In genomic region chr9:20242767-20243166, GRCh38 we compare ENCODE assay signal across 8 cellular contexts.
A peak's percentile ranks its signal among the peaks of the same experiment; 100 is the strongest.
DNase-seq lines count a peak whose midpoint lies in the region; ATAC-seq and TF ChIP-seq lines count a peak whose summit lies in the region.

No MANE protein-coding gene starts in this region.

- H3K36me3 Mint-ChIP-seq in activated CD4-positive, alpha-beta T cell treated with anti-CD3 and anti-CD28 coated beads, Interleukin-2, amount 10 ng/mL, durations not matched to agents 7 days and 5 days (ENCODE audit: low read depth) = peaks cover 36% of the 10 kb centered on the region
- no peaks in the 10 kb centered on the region for H3K36me3 Mint-ChIP-seq in stimulated activated naive B cell treated with anti-CD40 and anti-IgM and Interleukin-4, amounts not matched to agents 10 μg/mL and 1 μg/mL and 100 μg/mL, for 72 hours
- no peaks in the 10 kb centered on the region for H3K36me3 Mint-ChIP-seq in Caco-2 (ENCODE audit: insufficient read depth, unreplicated experiment)

- H3K27me3 ChIP-seq in Caco-2 (replicated peaks; ENCODE audit: control insufficient read depth, insufficient read depth, low read length) = no peaks in the 10 kb centered on the region

- POLR2A ChIA-PET in activated CD4-positive, alpha-beta T cell treated with anti-CD3 and anti-CD28 coated beads, Interleukin-2, amount 10 ng/mL, durations not matched to agents 7 days and 5 days (lab: Charles Lee) = interaction anchor here (1.2 kb wide), 1 partner anchor 33 kb away, joined by 7 read pairs; no protein-coding TSS in a partner anchor
- POLR2A ChIA-PET in Caco-2 (lab: Charles Lee) = no interaction called here

- H3K36me3 ChIP-seq in Caco-2 (ENCODE audit: control insufficient read depth, insufficient read depth, low read length) = no peaks in the 10 kb centered on the region

- H3K27me3 Mint-ChIP-seq in activated CD4-positive, alpha-beta T cell treated with anti-CD3 and anti-CD28 coated beads, Interleukin-2, amount 10 ng/mL, durations not matched to agents 7 days and 5 days = peaks cover 3% of the 10 kb centered on the region
- H3K27me3 Mint-ChIP-seq in stimulated activated naive B cell treated with anti-CD40 and anti-IgM and Interleukin-4, amounts not matched to agents 10 μg/mL and 1 μg/mL and 100 μg/mL, for 72 hours = peaks cover 14 to 32% of the 10 kb centered on the region in 2 donors
- H3K27me3 Mint-ChIP-seq in Caco-2 (ENCODE audit: insufficient read depth, unreplicated experiment) = no peaks in the 10 kb centered on the region

- H3K4me3 Mint-ChIP-seq in activated CD4-positive, alpha-beta T cell treated with anti-CD3 and anti-CD28 coated beads, Interleukin-2, amount 10 ng/mL, durations not matched to agents 7 days and 5 days = peak overlapping the region; percentile 24
- peak overlapping the region; percentile 19 to 42 for H3K4me3 Mint-ChIP-seq in stimulated activated naive B cell treated with anti-CD40 and anti-IgM and Interleukin-4, amounts not matched to agents 10 μg/mL and 1 μg/mL and 100 μg/mL, for 72 hours
- no peak overlapping the region for H3K4me3 Mint-ChIP-seq in Caco-2 (ENCODE audit: unreplicated experiment)

- H3K27ac Mint-ChIP-seq in activated CD4-positive, alpha-beta T cell treated with anti-CD3 and anti-CD28 coated beads, Interleukin-2, amount 10 ng/mL, durations not matched to agents 7 days and 5 days = peak overlapping the region; percentile 76
- H3K27ac Mint-ChIP-seq in stimulated activated naive B cell treated with anti-CD40 and anti-IgM and Interleukin-4, amounts not matched to agents 10 μg/mL and 1 μg/mL and 100 μg/mL, for 72 hours = no peak overlapping the region
- H3K27ac Mint-ChIP-seq in Caco-2 (ENCODE audit: unreplicated experiment) = no peak overlapping the region

- BruUV-seq in Caco-2 (replicated peaks; lab: Mats Ljungman, UMichigan) = no TSS peak

- no peaks in the 10 kb centered on the region for H3K9me3 ChIP-seq in Caco-2

- peaks cover 15% of the 10 kb centered on the region for H3K9me3 Mint-ChIP-seq in activated CD4-positive, alpha-beta T cell treated with anti-CD3 and anti-CD28 coated beads, Interleukin-2, amount 10 ng/mL, durations not matched to agents 7 days and 5 days
- no peaks in the 10 kb centered on the region for H3K9me3 Mint-ChIP-seq in stimulated activated naive B cell treated with anti-CD40 and anti-IgM and Interleukin-4, amounts not matched to agents 10 μg/mL and 1 μg/mL and 100 μg/mL, for 72 hours
- H3K9me3 Mint-ChIP-seq in Caco-2 (ENCODE audit: unreplicated experiment) = no peaks in the 10 kb centered on the region

- peak; percentile 86 for ATAC-seq in HG03064 (IDR thresholded peaks at IDR 0.05; ENCODE audit: low read depth, unreplicated experiment)
- ATAC-seq in stimulated activated naive B cell treated with anti-CD40 and anti-IgM and Interleukin-4, amounts not matched to agents 10 μg/mL and 1 μg/mL and 100 μg/mL, for 72 hours (replicated peaks) = peak; percentile 92 to 93

- H3K4me1 Mint-ChIP-seq in activated CD4-positive, alpha-beta T cell treated with anti-CD3 and anti-CD28 coated beads, Interleukin-2, amount 10 ng/mL, durations not matched to agents 7 days and 5 days = peaks cover 75% of the 10 kb centered on the region
- peaks cover 12 to 24% of the 10 kb centered on the region in 2 donors for H3K4me1 Mint-ChIP-seq in stimulated activated naive B cell treated with anti-CD40 and anti-IgM and Interleukin-4, amounts not matched to agents 10 μg/mL and 1 μg/mL and 100 μg/mL, for 72 hours
- no peaks in the 10 kb centered on the region for H3K4me1 Mint-ChIP-seq in Caco-2 (ENCODE audit: low read depth, unreplicated experiment)

- H3K4me3 ChIP-seq in Caco-2 (ENCODE audit: low read depth, low read length) = no peak overlapping the region

- no peaks in the 10 kb centered on the region for H3K4me1 ChIP-seq in Caco-2

- TF ChIP-seq CTCF in Caco-2 (IDR thresholded peaks at IDR 0.05; ENCODE audit: insufficient read depth in 1 of 2, low read depth in 1 of 2, low read length in 1 of 2, severe bottlenecking in 1 of 2, unreplicated experiment in 1 of 2) = no peak

- intact Hi-C loops in Caco-2 (cut with micrococcal nuclease; ENCODE audit: unreplicated experiment) = no loop called here

- CTCF ChIA-PET in activated CD4-positive, alpha-beta T cell treated with anti-CD3 and anti-CD28 coated beads, Interleukin-2, amount 10 ng/mL, durations not matched to agents 7 days and 5 days (lab: Charles Lee) = interaction anchor here (0.6 to 1.7 kb wide), 7 partner anchors 8 to 376 kb away, joined by 3 to 5 read pairs (median 3); no protein-coding TSS in a partner anchor
- CTCF ChIA-PET in Caco-2 (lab: Charles Lee) = no interaction called here

- DNase-seq in activated CD4-positive, alpha-beta T cell treated with anti-CD3 and anti-CD28 coated beads for 4 hours = peak; percentile 8 to 11
- no peak for DNase-seq in activated CD4-positive, alpha-beta T cell treated with anti-CD3 and anti-CD28 coated beads, Interleukin-2, amount 50 U/mL, for 4 hours
- peak; percentile 82 for DNase-seq in activated CD4-positive, alpha-beta T cell treated with anti-CD3 and anti-CD28 coated beads, Interleukin-2, amount 10 ng/mL, durations not matched to agents 7 days and 5 days
- DNase-seq in stimulated activated naive B cell treated with anti-CD40 and anti-IgM and Interleukin-4, amounts not matched to agents 10 μg/mL and 1 μg/mL and 100 μg/mL, for 72 hours = peak; percentile 21
- DNase-seq in Caco-2 (no peak), foreskin melanocyte (no peak), islet precursor cell (no peak)

Comparison
In these comparisons a context has a peak if more than half of its experiments do, and no peak if none do; other contexts are left out.
1. DNase-seq: peak in activated CD4-positive, alpha-beta T cell treated with anti-CD3 and anti-CD28 coated beads for 4 hours (2 of 2), activated CD4-positive, alpha-beta T cell treated with anti-CD3 and anti-CD28 coated beads, Interleukin-2, amount 10 ng/mL, durations not matched to agents 7 days and 5 days (single experiment) and stimulated activated naive B cell treated with anti-CD40 and anti-IgM and Interleukin-4, amounts not matched to agents 10 μg/mL and 1 μg/mL and 100 μg/mL, for 72 hours (single experiment); none in activated CD4-positive, alpha-beta T cell treated with anti-CD3 and anti-CD28 coated beads, Interleukin-2, amount 50 U/mL, for 4 hours (0 of 2), Caco-2 (0 of 2), foreskin melanocyte (single experiment) and islet precursor cell (single experiment).